1 cellular context compared by ENCODE assay signal in the genomic region with DNA sequence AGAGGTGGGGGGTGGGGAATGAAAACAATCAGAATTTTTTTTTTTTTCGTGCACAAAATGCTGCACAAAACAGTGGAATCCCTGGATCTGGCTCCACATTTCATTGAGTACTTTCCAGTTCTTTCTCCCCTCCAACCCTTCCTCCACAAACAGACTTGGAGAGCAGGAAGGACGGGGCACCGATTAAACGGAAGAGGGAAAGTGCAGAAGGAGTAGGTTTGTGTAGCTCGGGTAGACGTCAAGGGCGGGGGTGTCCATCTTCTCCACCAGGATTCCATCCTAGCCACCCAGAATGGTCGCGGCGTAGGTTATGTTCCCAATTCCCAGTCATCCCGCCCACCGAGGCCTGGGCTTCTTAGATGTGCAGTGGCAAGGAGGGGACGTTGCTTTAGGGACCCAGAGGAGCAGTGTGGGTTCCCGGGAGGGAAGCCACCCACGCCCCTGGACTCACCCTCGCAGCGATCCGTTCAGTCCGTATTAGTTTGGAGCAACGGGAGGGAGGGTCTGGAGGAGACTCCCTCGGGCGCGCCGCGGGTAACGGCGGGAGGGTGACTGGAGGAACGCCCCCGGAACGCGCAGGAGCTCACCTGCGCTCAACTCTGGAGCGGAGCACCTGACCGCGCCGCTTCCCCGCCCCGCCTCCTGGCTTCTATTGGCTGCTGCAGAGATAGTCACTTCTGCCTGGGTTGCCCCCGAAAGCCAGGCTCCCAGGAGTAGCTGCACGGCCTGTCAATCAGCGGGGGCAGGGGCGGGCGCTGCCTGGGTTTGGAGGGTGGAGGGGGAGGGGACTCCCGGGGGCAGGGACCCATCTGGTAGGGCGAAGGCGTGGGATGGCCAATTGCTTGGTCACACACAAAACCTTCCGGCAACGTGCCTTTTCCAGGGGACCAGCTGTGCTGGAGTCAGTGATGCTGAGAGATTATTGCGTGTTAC.
A peak's percentile ranks its signal among the peaks of the same experiment; 100 is the strongest.
TF ChIP-seq lines count a peak whose summit lies in the region.

A gene with protein sequence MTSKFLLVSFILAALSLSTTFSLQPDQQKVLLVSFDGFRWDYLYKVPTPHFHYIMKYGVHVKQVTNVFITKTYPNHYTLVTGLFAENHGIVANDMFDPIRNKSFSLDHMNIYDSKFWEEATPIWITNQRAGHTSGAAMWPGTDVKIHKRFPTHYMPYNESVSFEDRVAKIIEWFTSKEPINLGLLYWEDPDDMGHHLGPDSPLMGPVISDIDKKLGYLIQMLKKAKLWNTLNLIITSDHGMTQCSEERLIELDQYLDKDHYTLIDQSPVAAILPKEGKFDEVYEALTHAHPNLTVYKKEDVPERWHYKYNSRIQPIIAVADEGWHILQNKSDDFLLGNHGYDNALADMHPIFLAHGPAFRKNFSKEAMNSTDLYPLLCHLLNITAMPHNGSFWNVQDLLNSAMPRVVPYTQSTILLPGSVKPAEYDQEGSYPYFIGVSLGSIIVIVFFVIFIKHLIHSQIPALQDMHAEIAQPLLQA (minus strand): TSS at position 624 of the 933 bp plus-strand sequence. CDS start 2,718 bp downstream, outside the sequence.

TF ChIP-seq in WTC11, 78 proteins besides CTCF, POLR2A, EP300 and RAD21 (continued from another document):
- TF ChIP-seq, protein P1, sequence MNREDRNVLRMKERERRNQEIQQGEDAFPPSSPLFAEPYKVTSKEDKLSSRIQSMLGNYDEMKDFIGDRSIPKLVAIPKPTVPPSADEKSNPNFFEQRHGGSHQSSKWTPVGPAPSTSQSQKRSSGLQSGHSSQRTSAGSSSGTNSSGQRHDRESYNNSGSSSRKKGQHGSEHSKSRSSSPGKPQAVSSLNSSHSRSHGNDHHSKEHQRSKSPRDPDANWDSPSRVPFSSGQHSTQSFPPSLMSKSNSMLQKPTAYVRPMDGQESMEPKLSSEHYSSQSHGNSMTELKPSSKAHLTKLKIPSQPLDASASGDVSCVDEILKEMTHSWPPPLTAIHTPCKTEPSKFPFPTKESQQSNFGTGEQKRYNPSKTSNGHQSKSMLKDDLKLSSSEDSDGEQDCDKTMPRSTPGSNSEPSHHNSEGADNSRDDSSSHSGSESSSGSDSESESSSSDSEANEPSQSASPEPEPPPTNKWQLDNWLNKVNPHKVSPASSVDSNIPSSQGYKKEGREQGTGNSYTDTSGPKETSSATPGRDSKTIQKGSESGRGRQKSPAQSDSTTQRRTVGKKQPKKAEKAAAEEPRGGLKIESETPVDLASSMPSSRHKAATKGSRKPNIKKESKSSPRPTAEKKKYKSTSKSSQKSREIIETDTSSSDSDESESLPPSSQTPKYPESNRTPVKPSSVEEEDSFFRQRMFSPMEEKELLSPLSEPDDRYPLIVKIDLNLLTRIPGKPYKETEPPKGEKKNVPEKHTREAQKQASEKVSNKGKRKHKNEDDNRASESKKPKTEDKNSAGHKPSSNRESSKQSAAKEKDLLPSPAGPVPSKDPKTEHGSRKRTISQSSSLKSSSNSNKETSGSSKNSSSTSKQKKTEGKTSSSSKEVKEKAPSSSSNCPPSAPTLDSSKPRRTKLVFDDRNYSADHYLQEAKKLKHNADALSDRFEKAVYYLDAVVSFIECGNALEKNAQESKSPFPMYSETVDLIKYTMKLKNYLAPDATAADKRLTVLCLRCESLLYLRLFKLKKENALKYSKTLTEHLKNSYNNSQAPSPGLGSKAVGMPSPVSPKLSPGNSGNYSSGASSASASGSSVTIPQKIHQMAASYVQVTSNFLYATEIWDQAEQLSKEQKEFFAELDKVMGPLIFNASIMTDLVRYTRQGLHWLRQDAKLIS (CRISPR knock-in tag; IDR thresholded peaks at IDR 0.05; ENCODE audit: borderline replicate concordance) = no peak
- TF ChIP-seq ZNF232 (CRISPR knock-in tag; IDR thresholded peaks at IDR 0.05) (0 out of 2 replicates have a peak, but pooled peaks have one; percentile 17), HMGA2 (CRISPR knock-in tag; IDR thresholded peaks at IDR 0.05) (no peak), FOXP1 (CRISPR knock-in tag; IDR thresholded peaks at IDR 0.05; ENCODE audit: borderline replicate concordance) (peak; percentile 63; the same call in 1 of the 2 replicates), NFE2L1 (CRISPR knock-in tag; IDR thresholded peaks at IDR 0.05) (peak; percentile 50; the same call in 1 of the 2 replicates), ELF4 (CRISPR knock-in tag; IDR thresholded peaks at IDR 0.05; ENCODE audit: low read depth) (no peak), CBFB (CRISPR knock-in tag; IDR thresholded peaks at IDR 0.05; ENCODE audit: low read depth) (no peak), JAZF1 (CRISPR knock-in tag; IDR thresholded peaks at IDR 0.05) (no peak), RORB (CRISPR knock-in tag; IDR thresholded peaks at IDR 0.05) (no peak), ESRRA (CRISPR knock-in tag; IDR thresholded peaks at IDR 0.05; ENCODE audit: borderline replicate concordance) (no peak), IRF2 (CRISPR knock-in tag; IDR thresholded peaks at IDR 0.05; ENCODE audit: borderline replicate concordance, low read depth) (no peak), TEAD1 (CRISPR knock-in tag; IDR thresholded peaks at IDR 0.05) (0 out of 2 replicates have a peak, but pooled peaks have one; percentile 65), ETV6 (CRISPR knock-in tag; IDR thresholded peaks at IDR 0.05) (no peak; the same call in 1 of the 2 replicates), NR2C2 (CRISPR knock-in tag; IDR thresholded peaks at IDR 0.05) (no peak), EMX1 (CRISPR knock-in tag; IDR thresholded peaks at IDR 0.05) (no peak), NR3C1 (CRISPR knock-in tag; conservative IDR thresholded peaks at IDR 0.05; ENCODE audit: low read depth) (no peak), SP1 (CRISPR knock-in tag; conservative IDR thresholded peaks at IDR 0.05) (peak; percentile 83), ZBTB21 (CRISPR knock-in tag; IDR thresholded peaks at IDR 0.05; ENCODE audit: borderline replicate concordance) (peak; percentile 27; the same call in 1 of the 2 replicates), TP53 (CRISPR knock-in tag; IDR thresholded peaks at IDR 0.05) (no peak), TEAD4 (CRISPR knock-in tag; IDR thresholded peaks at IDR 0.05) (no peak), GTF2I (CRISPR knock-in tag; conservative IDR thresholded peaks at IDR 0.05) (no peak), GABPB1 (CRISPR knock-in tag; IDR thresholded peaks at IDR 0.05) (no peak)
- TF ChIP-seq, protein P2, sequence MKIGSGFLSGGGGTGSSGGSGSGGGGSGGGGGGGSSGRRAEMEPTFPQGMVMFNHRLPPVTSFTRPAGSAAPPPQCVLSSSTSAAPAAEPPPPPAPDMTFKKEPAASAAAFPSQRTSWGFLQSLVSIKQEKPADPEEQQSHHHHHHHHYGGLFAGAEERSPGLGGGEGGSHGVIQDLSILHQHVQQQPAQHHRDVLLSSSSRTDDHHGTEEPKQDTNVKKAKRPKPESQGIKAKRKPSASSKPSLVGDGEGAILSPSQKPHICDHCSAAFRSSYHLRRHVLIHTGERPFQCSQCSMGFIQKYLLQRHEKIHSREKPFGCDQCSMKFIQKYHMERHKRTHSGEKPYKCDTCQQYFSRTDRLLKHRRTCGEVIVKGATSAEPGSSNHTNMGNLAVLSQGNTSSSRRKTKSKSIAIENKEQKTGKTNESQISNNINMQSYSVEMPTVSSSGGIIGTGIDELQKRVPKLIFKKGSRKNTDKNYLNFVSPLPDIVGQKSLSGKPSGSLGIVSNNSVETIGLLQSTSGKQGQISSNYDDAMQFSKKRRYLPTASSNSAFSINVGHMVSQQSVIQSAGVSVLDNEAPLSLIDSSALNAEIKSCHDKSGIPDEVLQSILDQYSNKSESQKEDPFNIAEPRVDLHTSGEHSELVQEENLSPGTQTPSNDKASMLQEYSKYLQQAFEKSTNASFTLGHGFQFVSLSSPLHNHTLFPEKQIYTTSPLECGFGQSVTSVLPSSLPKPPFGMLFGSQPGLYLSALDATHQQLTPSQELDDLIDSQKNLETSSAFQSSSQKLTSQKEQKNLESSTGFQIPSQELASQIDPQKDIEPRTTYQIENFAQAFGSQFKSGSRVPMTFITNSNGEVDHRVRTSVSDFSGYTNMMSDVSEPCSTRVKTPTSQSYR (CRISPR knock-in tag; IDR thresholded peaks at IDR 0.05) = no peak
- TF ChIP-seq, protein P3, sequence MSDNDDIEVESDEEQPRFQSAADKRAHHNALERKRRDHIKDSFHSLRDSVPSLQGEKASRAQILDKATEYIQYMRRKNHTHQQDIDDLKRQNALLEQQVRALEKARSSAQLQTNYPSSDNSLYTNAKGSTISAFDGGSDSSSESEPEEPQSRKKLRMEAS (CRISPR knock-in tag; IDR thresholded peaks at IDR 0.05) = peak; percentile 68
- TF ChIP-seq, protein P4, sequence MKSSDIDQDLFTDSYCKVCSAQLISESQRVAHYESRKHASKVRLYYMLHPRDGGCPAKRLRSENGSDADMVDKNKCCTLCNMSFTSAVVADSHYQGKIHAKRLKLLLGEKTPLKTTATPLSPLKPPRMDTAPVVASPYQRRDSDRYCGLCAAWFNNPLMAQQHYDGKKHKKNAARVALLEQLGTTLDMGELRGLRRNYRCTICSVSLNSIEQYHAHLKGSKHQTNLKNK (CRISPR knock-in tag; IDR thresholded peaks at IDR 0.05) = no peak
- TF ChIP-seq, protein P5, sequence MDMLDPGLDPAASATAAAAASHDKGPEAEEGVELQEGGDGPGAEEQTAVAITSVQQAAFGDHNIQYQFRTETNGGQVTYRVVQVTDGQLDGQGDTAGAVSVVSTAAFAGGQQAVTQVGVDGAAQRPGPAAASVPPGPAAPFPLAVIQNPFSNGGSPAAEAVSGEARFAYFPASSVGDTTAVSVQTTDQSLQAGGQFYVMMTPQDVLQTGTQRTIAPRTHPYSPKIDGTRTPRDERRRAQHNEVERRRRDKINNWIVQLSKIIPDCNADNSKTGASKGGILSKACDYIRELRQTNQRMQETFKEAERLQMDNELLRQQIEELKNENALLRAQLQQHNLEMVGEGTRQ (CRISPR knock-in tag; IDR thresholded peaks at IDR 0.05) = peak; percentile 79
- TF ChIP-seq, protein P6, sequence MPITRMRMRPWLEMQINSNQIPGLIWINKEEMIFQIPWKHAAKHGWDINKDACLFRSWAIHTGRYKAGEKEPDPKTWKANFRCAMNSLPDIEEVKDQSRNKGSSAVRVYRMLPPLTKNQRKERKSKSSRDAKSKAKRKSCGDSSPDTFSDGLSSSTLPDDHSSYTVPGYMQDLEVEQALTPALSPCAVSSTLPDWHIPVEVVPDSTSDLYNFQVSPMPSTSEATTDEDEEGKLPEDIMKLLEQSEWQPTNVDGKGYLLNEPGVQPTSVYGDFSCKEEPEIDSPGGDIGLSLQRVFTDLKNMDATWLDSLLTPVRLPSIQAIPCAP (CRISPR knock-in tag; IDR thresholded peaks at IDR 0.05) = no peak
- TF ChIP-seq, protein P7, sequence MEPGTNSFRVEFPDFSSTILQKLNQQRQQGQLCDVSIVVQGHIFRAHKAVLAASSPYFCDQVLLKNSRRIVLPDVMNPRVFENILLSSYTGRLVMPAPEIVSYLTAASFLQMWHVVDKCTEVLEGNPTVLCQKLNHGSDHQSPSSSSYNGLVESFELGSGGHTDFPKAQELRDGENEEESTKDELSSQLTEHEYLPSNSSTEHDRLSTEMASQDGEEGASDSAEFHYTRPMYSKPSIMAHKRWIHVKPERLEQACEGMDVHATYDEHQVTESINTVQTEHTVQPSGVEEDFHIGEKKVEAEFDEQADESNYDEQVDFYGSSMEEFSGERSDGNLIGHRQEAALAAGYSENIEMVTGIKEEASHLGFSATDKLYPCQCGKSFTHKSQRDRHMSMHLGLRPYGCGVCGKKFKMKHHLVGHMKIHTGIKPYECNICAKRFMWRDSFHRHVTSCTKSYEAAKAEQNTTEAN (CRISPR knock-in tag; IDR thresholded peaks at IDR 0.05) = no peak
- TF ChIP-seq, protein P8, sequence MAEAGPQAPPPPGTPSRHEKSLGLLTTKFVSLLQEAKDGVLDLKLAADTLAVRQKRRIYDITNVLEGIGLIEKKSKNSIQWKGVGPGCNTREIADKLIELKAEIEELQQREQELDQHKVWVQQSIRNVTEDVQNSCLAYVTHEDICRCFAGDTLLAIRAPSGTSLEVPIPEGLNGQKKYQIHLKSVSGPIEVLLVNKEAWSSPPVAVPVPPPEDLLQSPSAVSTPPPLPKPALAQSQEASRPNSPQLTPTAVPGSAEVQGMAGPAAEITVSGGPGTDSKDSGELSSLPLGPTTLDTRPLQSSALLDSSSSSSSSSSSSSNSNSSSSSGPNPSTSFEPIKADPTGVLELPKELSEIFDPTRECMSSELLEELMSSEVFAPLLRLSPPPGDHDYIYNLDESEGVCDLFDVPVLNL (CRISPR knock-in tag; IDR thresholded peaks at IDR 0.05; ENCODE audit: borderline replicate concordance, low read depth) = no peak
